ENCODE assay signal across 19 cellular contexts in the genomic region with DNA sequence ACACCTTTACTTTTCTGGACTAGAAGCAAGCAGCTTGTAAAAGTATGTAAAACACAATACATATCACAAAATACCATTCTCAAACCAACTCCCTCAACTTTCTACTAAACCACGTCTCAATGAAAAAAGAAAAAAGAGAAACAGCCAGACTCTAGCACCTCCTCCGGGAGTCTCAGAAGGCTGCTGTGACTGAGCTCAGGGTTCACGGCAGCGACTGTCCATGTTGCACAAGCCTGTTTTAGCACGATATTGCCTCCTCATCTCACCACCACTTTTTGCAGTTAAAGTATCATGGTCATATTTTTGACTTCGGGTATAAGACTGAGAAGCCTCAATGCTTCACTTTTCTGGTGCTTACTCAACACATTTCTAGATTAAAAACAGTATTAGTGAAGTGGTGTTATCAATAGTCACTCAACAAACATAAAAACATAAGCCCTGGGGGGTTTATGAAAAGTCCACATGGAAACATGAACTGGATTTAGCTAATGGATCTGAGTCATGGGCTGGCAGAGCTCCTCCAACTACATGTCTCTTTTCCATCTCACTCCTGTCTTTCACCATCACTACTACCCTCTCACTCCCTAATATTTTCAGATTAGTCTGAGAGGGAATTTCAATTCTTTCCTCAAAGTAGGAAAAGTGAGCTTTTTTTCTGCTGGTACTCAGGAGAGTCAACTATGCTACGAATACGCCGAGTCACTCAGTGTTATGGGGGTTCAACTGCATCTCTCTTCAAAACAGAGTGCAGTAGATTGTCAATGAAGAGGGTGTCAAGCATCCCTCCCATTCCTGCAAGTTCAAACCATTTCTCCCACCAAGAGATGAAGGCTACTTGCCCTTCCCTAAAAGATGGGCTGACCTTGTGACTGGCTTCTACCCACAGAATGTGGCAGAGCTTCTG.
"Had no signal": no experiment of that assay in that cellular context is flagged by ENCODE, and none has a peak within 500 bp of the region (broad histone marks: within the 10 kb centered on the region; RNA-seq: fewer than 3 reads in every experiment).

No MANE protein-coding gene starts in this region.

- ATAC-seq: activated T-cell treated with anti-CD3 and anti-CD28 coated beads, Interleukin-2, amount 50 U/mL, for 72 hours; gastroesophageal sphincter; left lobe of liver; naive thymus-derived CD8-positive, alpha-beta T cell had no signal

- H3K9me3 ChIP-seq: gastroesophageal sphincter, heart right ventricle, right atrium auricular region had no signal

- H3K27me3 Mint-ChIP-seq: activated CD4-positive, alpha-beta T cell treated with anti-CD3 and anti-CD28 coated beads, Interleukin-2, amount 10 ng/mL, durations not matched to agents 7 days and 5 days; activated naive CD8-positive, alpha-beta T cell; stimulated activated naive CD8-positive, alpha-beta T cell treated with anti-CD3 and anti-CD28 coated beads, Interleukin-15, Interleukin-2, amounts not matched to agents 100 ng/mL and 50 ng/mL, for 24 hours; type B pancreatic cell had no signal

- FAIRE-seq: endothelial cell of umbilical vein had no signal

- H3K27ac ChIP-seq: gastroesophageal sphincter, heart right ventricle, right atrium auricular region had no signal

- H3K36me3 Mint-ChIP-seq: activated naive CD8-positive, alpha-beta T cell; brain; memory B cell; naive thymus-derived CD8-positive, alpha-beta T cell; type B pancreatic cell had no signal

- DNase-seq: activated CD4-positive, alpha-beta T cell treated with anti-CD3 and anti-CD28 coated beads, Interleukin-2, amount 10 ng/mL, durations not matched to agents 7 days and 5 days; activated CD4-positive, CD25-positive, alpha-beta regulatory T cell; activated CD8-positive, alpha-beta memory T cell treated with anti-CD3 and anti-CD28 coated beads, Interleukin-2, amount 50 U/mL, for 48 hours; activated gamma-delta T cell; activated T-cell treated with anti-CD3 and anti-CD28 coated beads, Interleukin-2, amount 50 U/mL, for 72 hours; effector CD8-positive, alpha-beta T cell; heart right ventricle; naive thymus-derived CD8-positive, alpha-beta T cell; T-helper 2 cell had no signal

- H3K36me3 ChIP-seq: gastroesophageal sphincter, heart right ventricle, right atrium auricular region had no signal

- H3K4me1 ChIP-seq: heart right ventricle, right atrium auricular region had no signal

- H3K9me3 Mint-ChIP-seq: activated CD4-positive, alpha-beta T cell treated with anti-CD3 and anti-CD28 coated beads, Interleukin-2, amount 10 ng/mL, durations not matched to agents 7 days and 5 days; activated T-cell treated with anti-CD3 and anti-CD28 coated beads, Interleukin-2, amount 50 U/mL, for 72 hours; brain; memory B cell; naive thymus-derived CD8-positive, alpha-beta T cell; stimulated activated naive CD8-positive, alpha-beta T cell treated with anti-CD3 and anti-CD28 coated beads, Interleukin-15, Interleukin-2, amounts not matched to agents 100 ng/mL and 50 ng/mL, for 24 hours; type B pancreatic cell had no signal

- H3K4me1 Mint-ChIP-seq: activated CD4-positive, alpha-beta T cell treated with anti-CD3 and anti-CD28 coated beads, Interleukin-2, amount 10 ng/mL, durations not matched to agents 7 days and 5 days; memory B cell; naive thymus-derived CD8-positive, alpha-beta T cell had no signal

- H3K27ac Mint-ChIP-seq: activated CD4-positive, alpha-beta T cell treated with anti-CD3 and anti-CD28 coated beads, Interleukin-2, amount 10 ng/mL, durations not matched to agents 7 days and 5 days; activated naive CD8-positive, alpha-beta T cell; activated T-cell treated with anti-CD3 and anti-CD28 coated beads, Interleukin-2, amount 50 U/mL, for 72 hours; memory B cell; naive thymus-derived CD8-positive, alpha-beta T cell; stimulated activated naive CD8-positive, alpha-beta T cell treated with anti-CD3 and anti-CD28 coated beads, Interleukin-15, Interleukin-2, amounts not matched to agents 100 ng/mL and 50 ng/mL, for 24 hours; type B pancreatic cell had no signal

- H3K4me3 Mint-ChIP-seq: activated CD4-positive, alpha-beta T cell treated with anti-CD3 and anti-CD28 coated beads, Interleukin-2, amount 10 ng/mL, durations not matched to agents 7 days and 5 days; activated naive CD8-positive, alpha-beta T cell; activated T-cell treated with anti-CD3 and anti-CD28 coated beads, Interleukin-2, amount 50 U/mL, for 72 hours; brain; memory B cell; naive thymus-derived CD8-positive, alpha-beta T cell; stimulated activated naive CD8-positive, alpha-beta T cell treated with anti-CD3 and anti-CD28 coated beads, Interleukin-15, Interleukin-2, amounts not matched to agents 100 ng/mL and 50 ng/mL, for 24 hours; type B pancreatic cell had no signal

- H3K27me3 ChIP-seq: gastroesophageal sphincter, heart right ventricle, right atrium auricular region had no signal

- H3K4me3 ChIP-seq: gastroesophageal sphincter, heart right ventricle, right atrium auricular region, smooth muscle cell had no signal

- H3K4me2 ChIP-seq: smooth muscle cell had no signal
